In the genomic region with DNA sequence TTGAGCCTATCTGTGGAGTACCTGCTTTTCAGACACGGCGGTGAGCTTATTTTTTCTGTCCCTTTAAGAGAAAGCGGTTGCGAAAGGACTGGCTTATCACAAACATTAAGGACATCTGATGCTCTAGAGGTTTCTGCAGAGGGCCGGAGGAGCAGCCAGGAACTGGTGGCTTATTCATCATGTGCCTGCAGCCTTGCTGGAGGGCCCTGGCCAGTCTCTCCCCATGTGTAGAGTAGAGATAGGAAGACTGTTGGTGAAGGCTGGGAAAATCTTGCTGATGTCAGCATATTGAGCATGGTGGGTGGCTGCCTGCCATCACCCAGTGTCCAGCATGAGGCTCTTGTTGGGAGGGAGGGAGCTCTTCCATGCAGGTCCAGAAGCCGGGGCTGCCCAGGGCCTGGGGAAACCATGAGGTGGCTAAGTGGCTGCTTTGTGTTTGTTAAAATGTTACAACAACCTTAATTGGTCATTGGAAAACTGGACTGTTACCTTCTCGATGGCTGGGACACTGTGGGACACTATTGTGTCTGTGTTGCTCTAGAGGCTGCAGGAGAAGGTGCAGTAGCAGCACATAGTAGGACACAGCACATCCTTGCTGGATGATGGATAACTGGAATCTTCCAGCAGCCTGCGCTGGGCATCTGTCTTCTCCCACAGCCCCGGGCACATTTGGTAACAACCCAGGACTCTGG, we compare ENCODE assay signal across 12 cellular contexts. TPM values are rescaled to one million over a fixed set of nuclear protein-coding genes. Genes with fewer than 3 reads are reported as not detected.
A peak's percentile ranks its signal among the peaks of the same experiment; 100 is the strongest.
DNase-seq lines count a peak whose midpoint lies in the region; FAIRE-seq and TF ChIP-seq lines count a peak whose summit lies in the region.
"Had no signal": no experiment of that assay in that cellular context is flagged by ENCODE, and none has a peak within 500 bp of the region (broad histone marks: within the 10 kb centered on the region; RNA-seq: fewer than 3 reads in every experiment).

No MANE protein-coding gene starts in this region.

- H2BK120ac ChIP-seq in H1 (replicated peaks; ENCODE audit: low read depth, low read length): no peak overlapping the region

- no peaks in the 10 kb centered on the region for H4K20me1 ChIP-seq in H1 (replicated peaks in 1 of 2; ENCODE audit: control insufficient read depth in 1 of 2, insufficient read depth in 2 of 2, low read length in 2 of 2)

- H3K79me1 ChIP-seq in H1 (ENCODE audit: low read depth, low read length): no peaks in the 10 kb centered on the region; the same call in 1 of the 2 replicates

- H3K36me3 ChIP-seq in H1 (ENCODE audit: control insufficient read depth in 2 of 4, insufficient read depth in 4 of 4, low read length in 3 of 4) (no peaks in the 10 kb centered on the region), stomach smooth muscle (ENCODE audit: control insufficient read depth in 2 of 2, insufficient read depth in 2 of 2, low read length in 2 of 2) (peaks cover 4 to 5% of the 10 kb centered on the region in 2 donors)
- H3K36me3 ChIP-seq: ascending aorta, WERI-Rb-1 had no signal

- H3K56ac ChIP-seq in H1 (replicated peaks; ENCODE audit: insufficient read length, low read depth, low read length): no peak overlapping the region

- H3K4me1 ChIP-seq in H1 (replicated peaks in 1 of 4; ENCODE audit: control insufficient read depth in 3 of 4, insufficient read depth in 4 of 4, low read length in 3 of 4): peaks cover 16 to 27% (median 25%) of the 10 kb centered on the region in 4 experiments
- H3K4me1 ChIP-seq in stomach smooth muscle (ENCODE audit: control insufficient read depth, insufficient read depth, low read length): peaks cover 50% of the 10 kb centered on the region

- no peak for FAIRE-seq in H1 (lab: Jason Lieb, UNC)

- POLR2A ChIA-PET in H1 (lab: Charles Lee; ENCODE audit: partially characterized antibody): interaction anchor here (1.0 to 1.3 kb wide), 2 partner anchors 25 to 54 kb away, joined by 3 read pairs; no protein-coding TSS in a partner anchor

- H2BK12ac ChIP-seq in H1 (ENCODE audit: low read depth, low read length): no peak overlapping the region; the same call in 1 of the 2 replicates

- TF ChIP-seq CTCF in H1 (IDR thresholded peaks at IDR 0.05; ENCODE audit: control extremely low read depth in 1 of 3, insufficient read depth in 1 of 3, low read depth in 1 of 3, low read length in 3 of 3): no peak

- no peaks in the 10 kb centered on the region for H3K9me3 ChIP-seq in H1 (ENCODE audit: insufficient read depth in 2 of 2, low read depth in 1 of 2, low read length in 1 of 2)
- no peaks in the 10 kb centered on the region for H3K9me3 ChIP-seq in stomach smooth muscle (ENCODE audit: control insufficient read depth in 2 of 2, low read length in 2 of 2)
- H3K9me3 ChIP-seq: ascending aorta had no signal

- H4K8ac ChIP-seq in H1 (ENCODE audit: extremely low read depth, insufficient read depth, low read length): no peak overlapping the region

- H2BK5ac ChIP-seq in H1 (ENCODE audit: low read depth, low read length): no peak overlapping the region

- 0 out of 2 replicates have a peak overlapping the region, but pooled peaks have one; percentile 4 for H2BK20ac ChIP-seq in H1 (ENCODE audit: low read length)

- H3K4me2 ChIP-seq in H1 (ENCODE audit: insufficient read depth in 1 of 2, low read depth in 2 of 2, low read length in 2 of 2): no peak overlapping the region

- H3K14ac ChIP-seq in H1 (ENCODE audit: insufficient read length): no peak overlapping the region

- CTCF ChIA-PET in H1 (lab: Charles Lee; ENCODE audit: partially characterized antibody): interaction anchor here (0.6 to 2.3 kb wide), 14 partner anchors 9 to 455 kb away, joined by 3 to 11 read pairs (median 4); no protein-coding TSS in a partner anchor

- H3K23ac ChIP-seq in H1 (ENCODE audit: insufficient read length): no peak overlapping the region

- no peak for TF ChIP-seq EP300 in H1 (IDR thresholded peaks at IDR 0.05; ENCODE audit: borderline replicate concordance in 1 of 2, low read depth in 2 of 2, low read length in 2 of 2)

- no peak overlapping the region for H3K18ac ChIP-seq in H1 (ENCODE audit: extremely low read depth, low read length)

- DNase-seq in OCI-M2 (lab: John Stamatoyannopoulos, UW; ENCODE audit: unreplicated experiment) (peak; percentile 81), H1 (ENCODE audit: low read depth in 1 of 2, low spot score in 2 of 2) (no peak), iris pigment epithelial cell (ENCODE audit: low read depth) (peak; percentile 46), NCI-H1417 treated with DMSO at 0.1 percent for 48 hours (lab: John Stamatoyannopoulos, UW) (no peak), foreskin melanocyte (no peak), HK-2 (ENCODE audit: unreplicated experiment) (no peak), DMS114 treated with DMSO at 0.1 percent for 48 hours (lab: John Stamatoyannopoulos, UW; ENCODE audit: unreplicated experiment) (no peak)
- DNase-seq: effector memory CD8-positive, alpha-beta T cell; NCI-H446; WERI-Rb-1 had no signal

- no peak overlapping the region for H3K4ac ChIP-seq in H1 (replicated peaks; ENCODE audit: insufficient read length, low read depth, low read length)

- H3K9ac ChIP-seq in H1 (replicated peaks in 1 of 4; ENCODE audit: extremely low read depth in 1 of 4, low read depth in 3 of 4, low read length in 3 of 4): no peak overlapping the region
- H3K9ac ChIP-seq in stomach smooth muscle (ENCODE audit: low read length in 2 of 2): no peak overlapping the region

- no peaks in the 10 kb centered on the region for H3K27me3 ChIP-seq in H1 (replicated peaks in 1 of 4; ENCODE audit: control insufficient read depth in 3 of 4, extremely low read depth in 1 of 4, insufficient read depth in 3 of 4, low read length in 3 of 4)
- H3K27me3 ChIP-seq in stomach smooth muscle (ENCODE audit: control insufficient read depth in 1 of 2, insufficient read depth in 2 of 2, low read length in 2 of 2): no peaks in the 10 kb centered on the region
- H3K27me3 ChIP-seq: ascending aorta had no signal

- no peak overlapping the region for H3K4me3 ChIP-seq in H1 (ENCODE audit: extremely low read depth in 1 of 4, insufficient read depth in 2 of 4, low read depth in 3 of 4, low read length in 4 of 4)
- H3K4me3 ChIP-seq in stomach smooth muscle (ENCODE audit: low read length in 2 of 2): no peak overlapping the region
- H3K4me3 ChIP-seq: ascending aorta had no signal

- H2AK5ac ChIP-seq in H1 (ENCODE audit: low read depth, low read length): no peak overlapping the region

- H3K79me2 ChIP-seq in H1 (ENCODE audit: control insufficient read depth in 1 of 2, insufficient read depth in 2 of 2, low read length in 2 of 2): no peaks in the 10 kb centered on the region

- no peak overlapping the region for H4K91ac ChIP-seq in H1 (replicated peaks; ENCODE audit: insufficient read length, low read length)

- no peak for TF ChIP-seq POLR2A in H1 (IDR thresholded peaks at IDR 0.05; ENCODE audit: control extremely low read depth in 1 of 2, low read depth in 2 of 2, low read length in 2 of 2)

- no peak overlapping the region for H2BK15ac ChIP-seq in H1 (ENCODE audit: low read length)

- no peak overlapping the region for H2AFZ ChIP-seq in H1 (ENCODE audit: low read length)

- no peak overlapping the region for H4K5ac ChIP-seq in H1 (ENCODE audit: insufficient read length, low read depth, low read length)

- WGBS in H1 (ENCODE audit: extremely low coverage in 1 of 2, insufficient coverage in 1 of 2, insufficient read length in 1 of 2, insufficient replicate concordance in 2 of 2, low coverage in 1 of 2, low lambda C conversion rate in 2 of 2, missing lambda C conversion rate in 1 of 2), 2 experiments: 81% methylated on average over 9 of the region's 9 CpGs; no CpG with 5 or more reads in 1 of the 2 experiments

- no peak overlapping the region for H3K27ac ChIP-seq in H1 (ENCODE audit: low read depth, low read length)
- peak overlapping the region; percentile 74 for H3K27ac ChIP-seq in stomach smooth muscle (ENCODE audit: low read length)
- H3K27ac ChIP-seq: ascending aorta, WERI-Rb-1 had no signal

- peaks cover 2% of the 10 kb centered on the region; the same call in 1 of the 2 replicates for H3K23me2 ChIP-seq in H1 (ENCODE audit: low read depth, low read length)

- no peak for TF ChIP-seq RAD21 in H1 (IDR thresholded peaks at IDR 0.05 in 1 of 2, conservative IDR thresholded peaks at IDR 0.05 in 1 of 2; ENCODE audit: low read depth in 2 of 2, low read length in 2 of 2)

TF ChIP-seq in H1, 55 proteins besides CTCF, POLR2A, EP300 and RAD21:
- TF ChIP-seq RBBP5 (IDR thresholded peaks at IDR 0.05; ENCODE audit: borderline replicate concordance, low read depth, low read length) (no peak), MAFK (IDR thresholded peaks at IDR 0.05; ENCODE audit: low read depth, low read length) (peak; percentile 94), CEBPB (IDR thresholded peaks at IDR 0.05; ENCODE audit: low read depth, low read length) (0 out of 2 replicates have a peak, but pooled peaks have one; percentile 55)

RNA-seq across cellular contexts. Expression of a gene that starts 54.3 kb away (rescaled TPM):
- 8.8 and 10.2 TPM in 2 replicates for total RNA-seq in H1 (2021; fragmentation: NEBNext Ultra II Directional; extraction: Animal tissue kit (Norgen Biotek cat#: 25700))
- 5.2 and 7.0 TPM in 2 replicates for polyA plus RNA-seq in H1 (2011; rRNA removed)
- polyA plus RNA-seq in H1 (2011; cell fraction: cytosol; rRNA removed): 2.8 TPM
- polyA plus RNA-seq in H1 (2011; cell fraction: nucleus; rRNA removed): 5.7 TPM
- 9.6 to 10.3 TPM (median 10.0 TPM) in 4 replicates for polyA plus RNA-seq in H1 (2012, experiment 1 of 2)
- polyA plus RNA-seq in H1 (2012, experiment 2 of 2): 8.6 TPM
- 14.5 TPM for polyA plus RNA-seq in H1 (2013, experiment 1 of 2)
- polyA plus RNA-seq in H1 (2013, experiment 2 of 2): 15.6 TPM
- polyA minus RNA-seq in H1 (2011; rRNA and poly(A)+ RNA removed): 4.0 and 5.8 TPM in 2 replicates
- 2.6 TPM for polyA minus RNA-seq in H1 (2011; cell fraction: cytosol; rRNA and poly(A)+ RNA removed)
- 6.3 TPM for polyA minus RNA-seq in H1 (2011; cell fraction: nucleus; rRNA and poly(A)+ RNA removed)

Comparison
In these comparisons a context has a peak if more than half of its experiments do, and no peak if none do; other contexts are left out.
1. DNase-seq: peak in OCI-M2 (single experiment) and iris pigment epithelial cell (single experiment); none in H1 (0 of 2), NCI-H1417 treated with DMSO at 0.1 percent for 48 hours (single experiment), foreskin melanocyte (single experiment), HK-2 (single experiment) and DMS114 treated with DMSO at 0.1 percent for 48 hours (single experiment).